ENCODE assay signal across 22 cellular contexts in the genomic region with DNA sequence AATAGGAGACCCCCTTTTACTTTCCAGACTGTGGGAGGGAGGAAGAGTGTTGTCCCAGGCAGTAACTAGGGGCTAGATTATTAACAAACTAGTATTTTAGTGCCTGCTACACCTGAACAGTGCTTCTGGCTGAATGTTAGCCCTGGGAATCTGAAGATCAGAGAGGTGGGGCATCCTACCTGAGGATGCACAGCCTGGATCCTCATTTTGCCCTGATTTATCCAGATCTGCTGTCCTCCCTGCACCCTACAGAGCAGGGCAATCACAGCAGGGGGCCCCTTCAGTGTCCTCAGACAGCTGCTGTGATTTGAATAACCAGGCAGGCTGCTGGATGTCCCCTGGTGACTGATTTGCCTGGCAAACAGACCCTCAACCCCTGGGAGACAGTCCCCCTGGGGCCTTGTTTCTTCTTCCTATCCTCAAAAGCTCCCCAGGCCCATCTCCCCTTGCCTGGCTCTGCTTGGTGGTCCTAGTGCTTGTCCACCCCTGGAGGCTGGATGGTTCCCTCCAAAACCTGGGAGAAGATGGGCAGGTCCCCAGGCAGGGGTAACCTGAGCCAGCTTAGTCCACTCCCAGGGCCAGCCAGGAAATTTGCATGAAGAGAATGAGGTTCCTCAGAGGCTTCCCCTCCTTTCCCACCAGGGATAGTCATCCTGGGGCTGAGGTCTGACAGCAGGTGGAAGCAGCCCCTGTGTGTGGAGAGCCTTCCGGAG. TPM values are rescaled to one million over a fixed set of nuclear protein-coding genes. Genes with fewer than 3 reads are reported as not detected.
DNase-seq lines count a peak whose midpoint lies in the region; ATAC-seq and TF ChIP-seq lines count a peak whose summit lies in the region.
"Had no signal": no experiment of that assay in that cellular context is flagged by ENCODE, and none has a peak within 500 bp of the region (broad histone marks: within the 10 kb centered on the region; RNA-seq: fewer than 3 reads in every experiment).

A gene (plus strand): TSS at position 657 of the 713 bp plus-strand sequence. CDS start 60 bp downstream, outside the sequence.

- no peaks in the 10 kb centered on the region for H3K9me3 ChIP-seq in Karpas-422 (ENCODE audit: low read length)
- H3K9me3 ChIP-seq: psoas muscle, vagina had no signal

- H3K4me3 Mint-ChIP-seq in activated T-cell treated with anti-CD3 and anti-CD28 coated beads, Interleukin-2, amount 50 U/mL, for 24 hours = peak within 1 kb of the TSS; percentile 39
- H3K4me3 Mint-ChIP-seq in brain (peak within 1 kb of the TSS in 4 of 5 experiments; percentile 1 to 73 (median 44)), osteocyte (ENCODE audit: unreplicated experiment) (peak within 1 kb of the TSS; percentile 6)
- H3K4me3 Mint-ChIP-seq: activated CD8-positive, alpha-beta T cell treated with anti-CD3 and anti-CD28 coated beads, Interleukin-2, amount 10 ng/mL, durations not matched to agents 7 days and 5 days; stimulated activated naive CD8-positive, alpha-beta T cell treated with anti-CD3 and anti-CD28 coated beads, Interleukin-15, Interleukin-2, amounts not matched to agents 100 ng/mL and 50 ng/mL, for 24 hours had no signal

- H3K36me3 Mint-ChIP-seq in activated T-cell treated with anti-CD3 and anti-CD28 coated beads, Interleukin-2, amount 50 U/mL, for 24 hours (ENCODE audit: low read depth) = peaks cover 75% of the 10 kb centered on the region
- H3K36me3 Mint-ChIP-seq in brain (peaks cover 32% of the 10 kb centered on the region), osteocyte (ENCODE audit: unreplicated experiment) (peaks cover 4% of the 10 kb centered on the region)

- H3K9me3 Mint-ChIP-seq in activated T-cell treated with anti-CD3 and anti-CD28 coated beads, Interleukin-2, amount 50 U/mL, for 24 hours = no peaks in the 10 kb centered on the region
- H3K9me3 Mint-ChIP-seq in brain (peaks cover 0 to 6% (median 0%) of the 10 kb centered on the region in 5 experiments), osteocyte (ENCODE audit: unreplicated experiment) (no peaks in the 10 kb centered on the region)
- H3K9me3 Mint-ChIP-seq: stimulated activated naive CD8-positive, alpha-beta T cell treated with anti-CD3 and anti-CD28 coated beads, Interleukin-15, Interleukin-2, amounts not matched to agents 100 ng/mL and 50 ng/mL, for 24 hours had no signal

- ATAC-seq in GM18858 (IDR thresholded peaks at IDR 0.05; ENCODE audit: unreplicated experiment) = no peak
- ATAC-seq: activated CD8-positive, alpha-beta T cell treated with anti-CD3 and anti-CD28 coated beads, Interleukin-2, amount 10 ng/mL, durations not matched to agents 7 days and 5 days; psoas muscle had no signal

- peak within 1 kb of the TSS; percentile 87 for H3K27ac ChIP-seq in Karpas-422 (ENCODE audit: low read length)
- H3K27ac ChIP-seq: coronary artery, psoas muscle, vagina had no signal

- peak within 1 kb of the TSS; percentile 59 for H3K4me3 ChIP-seq in Karpas-422 (ENCODE audit: low read length)
- H3K4me3 ChIP-seq: coronary artery, psoas muscle, vagina had no signal

- no peak for DNase-seq in activated T-cell treated with anti-CD3 and anti-CD28 coated beads, Interleukin-2, amount 50 U/mL, for 24 hours
- no peak for DNase-seq in activated T-cell treated with anti-CD3 and anti-CD28 coated beads, Interleukin-2, amount 50 U/mL, for 1 hour
- DNase-seq in Karpas-422 (peak; percentile 95), osteocyte (ENCODE audit: extremely low spot score, unreplicated experiment) (no peak), NOMO-1 treated with dmso at 0.1 percent for 144 hours (lab: John Stamatoyannopoulos, UW; ENCODE audit: unreplicated experiment) (no peak), ureter (ENCODE audit: low spot score) (no peak)
- DNase-seq: activated CD8-positive, alpha-beta T cell treated with anti-CD3 and anti-CD28 coated beads, Interleukin-2, amount 10 ng/mL, durations not matched to agents 7 days and 5 days; activated effector memory CD4-positive, alpha-beta T cell treated with anti-CD3 and anti-CD28 coated beads, Interleukin-2, amount 50 U/mL, for 16 hours; erythroblast; GF-D8; NCI-H187 treated with DMSO at 0.1 percent for 48 hours; psoas muscle had no signal

- H3K27me3 ChIP-seq in Karpas-422 (ENCODE audit: low read length) = no peaks in the 10 kb centered on the region
- H3K27me3 ChIP-seq: vagina had no signal

- H3K27me3 Mint-ChIP-seq in activated T-cell treated with anti-CD3 and anti-CD28 coated beads, Interleukin-2, amount 50 U/mL, for 24 hours = no peaks in the 10 kb centered on the region
- H3K27me3 Mint-ChIP-seq in brain (peaks cover 13% of the 10 kb centered on the region), osteocyte (ENCODE audit: unreplicated experiment) (no peaks in the 10 kb centered on the region)
- H3K27me3 Mint-ChIP-seq: stimulated activated naive CD8-positive, alpha-beta T cell treated with anti-CD3 and anti-CD28 coated beads, Interleukin-15, Interleukin-2, amounts not matched to agents 100 ng/mL and 50 ng/mL, for 24 hours had no signal

- no peak within 1 kb of the TSS for H2AFZ ChIP-seq in Karpas-422 (ENCODE audit: low read length)

- TF ChIP-seq CTCF in brain (conservative IDR thresholded peaks at IDR 0.05) = no peak
- no peak for TF ChIP-seq CTCF in osteocyte (IDR thresholded peaks at IDR 0.05)

- H3K4me1 ChIP-seq in Karpas-422 (ENCODE audit: low read length) = peaks cover 50% of the 10 kb centered on the region

- no peaks in the 10 kb centered on the region for H3K9me2 ChIP-seq in Karpas-422 (replicated peaks; ENCODE audit: insufficient read depth, low read length)

- H3K9ac ChIP-seq in Karpas-422 (ENCODE audit: low read length) = peak within 1 kb of the TSS; percentile 57

- H3K4me2 ChIP-seq in Karpas-422 (ENCODE audit: low read depth, low read length, poor library complexity, severe bottlenecking) = peak within 1 kb of the TSS; percentile 77

- peaks cover 9% of the 10 kb centered on the region; the same call in 1 of the 2 replicates for H3K79me2 ChIP-seq in Karpas-422 (ENCODE audit: low read length)

- H4K20me1 ChIP-seq in Karpas-422 (ENCODE audit: insufficient read depth, low read depth, low read length) = peaks cover 43% of the 10 kb centered on the region

- H3K36me3 ChIP-seq in Karpas-422 (ENCODE audit: insufficient read depth, low read length) = peaks cover 6% of the 10 kb centered on the region; the same call in 1 of the 2 replicates

- H3K4me1 Mint-ChIP-seq in activated T-cell treated with anti-CD3 and anti-CD28 coated beads, Interleukin-2, amount 50 U/mL, for 24 hours (ENCODE audit: low read depth) = peaks cover 17% of the 10 kb centered on the region
- peaks cover 21% of the 10 kb centered on the region for H3K4me1 Mint-ChIP-seq in brain
- H3K4me1 Mint-ChIP-seq in osteocyte (ENCODE audit: unreplicated experiment) = peaks cover 14% of the 10 kb centered on the region

- H3K27ac Mint-ChIP-seq in activated T-cell treated with anti-CD3 and anti-CD28 coated beads, Interleukin-2, amount 50 U/mL, for 24 hours = no peak within 1 kb of the TSS
- peak within 1 kb of the TSS in 2 of 5 experiments; percentile 34 to 70 for H3K27ac Mint-ChIP-seq in brain
- H3K27ac Mint-ChIP-seq in osteocyte (ENCODE audit: unreplicated experiment) = no peak within 1 kb of the TSS
- H3K27ac Mint-ChIP-seq: activated CD8-positive, alpha-beta T cell treated with anti-CD3 and anti-CD28 coated beads, Interleukin-2, amount 10 ng/mL, durations not matched to agents 7 days and 5 days; stimulated activated naive CD8-positive, alpha-beta T cell treated with anti-CD3 and anti-CD28 coated beads, Interleukin-15, Interleukin-2, amounts not matched to agents 100 ng/mL and 50 ng/mL, for 24 hours had no signal

RNA-seq across cellular contexts. Expression of the gene that starts here (rescaled TPM):
- total RNA-seq in Karpas-422 (2014; rRNA removed; shearing (Covaris generic); ENCODE audit: low replicate concordance) = 1.6 and 3.1 TPM in 2 replicates
- not detected for polyA plus RNA-seq in brain (ENCODE audit: insufficient read depth, low read depth, low replicate concordance)
- not detected in 2 replicates for total RNA-seq in osteocyte
- not detected for total RNA-seq in ureter
- total RNA-seq: H4, HT-29, lower leg skin, myocyte, psoas muscle, RPMI7951, vagina had no signal
